In the genomic region with DNA sequence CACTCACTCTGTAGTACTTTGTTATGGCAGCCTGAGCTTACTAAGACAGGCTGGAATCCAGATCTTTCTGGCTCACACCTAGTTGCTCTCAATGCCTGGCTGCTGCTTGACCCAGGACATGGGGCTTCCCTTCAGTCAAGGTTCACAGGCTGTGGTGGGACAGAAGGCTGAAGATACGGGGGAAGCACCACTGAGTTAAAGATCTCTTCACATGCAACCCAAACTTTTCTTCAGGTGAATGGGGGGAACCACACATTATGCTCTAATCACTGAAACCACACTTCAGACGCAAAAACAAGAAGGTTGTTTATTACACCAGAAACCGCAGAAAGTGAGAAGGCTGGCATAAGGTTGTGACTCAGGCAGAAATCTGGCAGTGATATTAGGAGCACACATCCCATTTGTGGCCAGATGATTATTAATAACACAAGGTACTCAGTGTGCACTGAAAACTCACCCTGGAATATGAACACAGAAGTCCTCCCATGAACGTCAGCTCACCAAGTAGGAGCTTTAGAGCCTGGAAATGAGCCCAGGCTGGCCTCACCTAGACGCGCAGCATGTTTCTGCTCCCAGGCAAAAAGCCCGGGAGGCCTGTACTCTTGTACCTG, we compare ENCODE assay signal across 12 cellular contexts.
DNase-seq lines count a peak whose midpoint lies in the region; ATAC-seq and TF ChIP-seq lines count a peak whose summit lies in the region.
"Had no signal": no experiment of that assay in that cellular context is flagged by ENCODE, and none has a peak within 500 bp of the region (broad histone marks: within the 10 kb centered on the region; RNA-seq: fewer than 3 reads in every experiment).

No MANE protein-coding gene starts in this region.

- TF ChIP-seq CTCF in omental fat pad (IDR thresholded peaks at IDR 0.05) (no peak), lower lobe of right lung (IDR thresholded peaks at IDR 0.05) (no peak)

- no peaks in the 10 kb centered on the region for H3K36me3 ChIP-seq in lower lobe of right lung
- H3K36me3 ChIP-seq: tibial nerve had no signal

- DNase-seq in A172 (ENCODE audit: low spot score) (peak; percentile 11), HT1080 (ENCODE audit: low read depth) (peak; percentile 19), NCI-H146 treated with DMSO at 0.1 percent for 48 hours (lab: John Stamatoyannopoulos, UW; ENCODE audit: unreplicated experiment) (no peak), omental fat pad (ENCODE audit: low spot score) (no peak), NCI-H510A (lab: John Stamatoyannopoulos, UW) (no peak), lower lobe of right lung (no peak)
- DNase-seq: ACHN; activated CD4-positive, alpha-beta T cell treated with anti-CD3 and anti-CD28 coated beads for 36 hours; foreskin melanocyte had no signal

- H3K4me3 ChIP-seq in lower lobe of right lung = no peak overlapping the region
- H3K4me3 ChIP-seq: tibial nerve had no signal

- no peaks in the 10 kb centered on the region for H3K4me1 ChIP-seq in lower lobe of right lung

- no peak overlapping the region for H3K27ac ChIP-seq in lower lobe of right lung
- H3K27ac ChIP-seq: tibial nerve had no signal

- ATAC-seq in GM19025 (IDR thresholded peaks at IDR 0.05; ENCODE audit: low read depth, unreplicated experiment) (peak; percentile 87), HG02763 (IDR thresholded peaks at IDR 0.05; ENCODE audit: unreplicated experiment) (peak; percentile 67), omental fat pad (ENCODE audit: low FRiP score) (no peak), lower lobe of right lung (no peak)
- ATAC-seq: activated CD4-positive, alpha-beta T cell treated with anti-CD3 and anti-CD28 coated beads for 36 hours had no signal

- no peaks in the 10 kb centered on the region for H3K27me3 ChIP-seq in lower lobe of right lung (ENCODE audit: low read depth)
- H3K27me3 ChIP-seq: tibial nerve had no signal

- H3K9me3 ChIP-seq in lower lobe of right lung = no peaks in the 10 kb centered on the region
- H3K9me3 ChIP-seq: tibial nerve had no signal

- intact Hi-C loops in lower lobe of right lung (cut with DNase I) = no loop called here

Comparison
In these comparisons a context has a peak if more than half of its experiments do, and no peak if none do; other contexts are left out.
1. DNase-seq: peak in A172 (single experiment) and HT1080 (single experiment); none in NCI-H146 treated with DMSO at 0.1 percent for 48 hours (single experiment), omental fat pad (single experiment), NCI-H510A (single experiment) and lower lobe of right lung (single experiment).
2. ATAC-seq: peak in GM19025 (single experiment) and HG02763 (single experiment); none in omental fat pad (single experiment) and lower lobe of right lung (0 of 2).